19 cellular contexts compared by ENCODE assay signal in the genomic region with DNA sequence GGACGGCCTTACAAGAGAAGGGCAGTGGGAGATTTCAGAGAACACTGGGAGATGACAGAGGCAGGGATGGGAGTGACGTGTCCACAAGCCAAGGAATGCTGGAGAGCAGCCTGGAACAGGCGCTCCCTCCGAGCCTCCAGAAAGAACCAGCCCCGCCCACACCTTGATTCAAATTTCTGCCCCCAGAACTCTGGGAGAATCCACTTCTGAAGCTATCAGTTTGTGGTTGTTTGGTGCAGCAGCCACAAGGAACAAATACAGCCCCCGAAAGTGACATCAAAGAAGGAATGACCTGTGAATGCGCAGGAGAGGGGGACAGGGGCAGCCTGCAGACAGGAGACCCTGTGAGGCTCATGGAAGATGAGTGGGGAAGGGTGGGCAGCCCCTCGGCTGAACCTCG.
"Had no signal": no experiment of that assay in that cellular context is flagged by ENCODE, and none has a peak within 500 bp of the region (broad histone marks: within the 10 kb centered on the region; RNA-seq: fewer than 3 reads in every experiment).

No MANE protein-coding gene starts in this region.

- H3K27ac Mint-ChIP-seq: brain, T-cell had no signal

- H3K36me3 Mint-ChIP-seq: activated naive CD4-positive, alpha-beta T cell treated with anti-CD3 and anti-CD28 coated beads, Interleukin-2, amount 50 U/mL, for 72 hours; brain; T-cell had no signal

- H3K27ac ChIP-seq: colonic mucosa, lower lobe of right lung, neutrophil, SK-N-MC had no signal

- H3K27me3 ChIP-seq: colonic mucosa had no signal

- ATAC-seq: activated CD4-positive, CD25-positive, alpha-beta regulatory T cell treated with anti-CD3 and anti-CD28 coated beads, Interleukin-2, amount 50 U/mL, for 24 hours; activated naive CD4-positive, alpha-beta T cell treated with anti-CD3 and anti-CD28 coated beads, Interleukin-2, amount 50 U/mL, for 72 hours; left cardiac atrium; lower lobe of right lung; T-cell had no signal

- H3K4me1 Mint-ChIP-seq: T-cell had no signal

- H3K9me3 Mint-ChIP-seq: T-cell had no signal

- H3K9me3 ChIP-seq: colonic mucosa, lower lobe of right lung, neutrophil had no signal

- H3K4me1 ChIP-seq: colonic mucosa, lower lobe of right lung had no signal

- DNase-seq: activated CD4-positive, alpha-beta T cell treated with anti-CD3 and anti-CD28 coated beads, Interleukin-2, amount 50 U/mL, for 1 hour; activated gamma-delta T cell; central memory CD4-positive, alpha-beta T cell; colonic mucosa; effector CD4-positive, alpha-beta T cell; lower lobe of right lung; midbrain; stimulated activated CD4-positive, alpha-beta T cell treated with anti-CD3 and anti-CD28 coated beads, Interleukin-4, amount 100 ng/mL, for 4 hours; stimulated activated CD8-positive, alpha-beta memory T cell treated with anti-CD3 and anti-CD28 coated beads, Interleukin-4, amount 100 ng/mL, for 48 hours; stimulated activated naive CD4-positive, alpha-beta T cell treated with Interleukin-2 at 50 U/mL for 16 hours; T-cell; T-helper 9 cell had no signal

- H3K4me3 Mint-ChIP-seq: brain, T-cell had no signal

- H3K4me3 ChIP-seq: colonic mucosa, lower lobe of right lung, SK-N-MC, skin epidermis had no signal

- H3K36me3 ChIP-seq: colonic mucosa, lower lobe of right lung, neutrophil had no signal
